In genomic region chr10:72503241-72503640, GRCh38 we compare ENCODE assay signal across 13 cellular contexts.
A peak's percentile ranks its signal among the peaks of the same experiment; 100 is the strongest.
DNase-seq lines count a peak whose midpoint lies in the region; ATAC-seq and TF ChIP-seq lines count a peak whose summit lies in the region.
"Had no signal": no experiment of that assay in that cellular context is flagged by ENCODE, and none has a peak within 500 bp of the region (broad histone marks: within the 10 kb centered on the region; RNA-seq: fewer than 3 reads in every experiment).

No MANE protein-coding gene starts in this region.

- H3K27ac Mint-ChIP-seq in activated CD4-positive, alpha-beta T cell treated with anti-CD3 and anti-CD28 coated beads, Interleukin-2, amount 10 ng/mL, durations not matched to agents 24 days and 14 days, result no peak overlapping the region
- H3K27ac Mint-ChIP-seq: IgD-negative memory B cell had no signal

- WGBS in adrenal gland, 4 donors, result 18 to 38% (median 24%) methylated on average over 1 of the region's 1 CpG

- intact Hi-C loops in adrenal gland (cut with DNase I), result no loop called here
- intact Hi-C loops in activated CD4-positive, alpha-beta T cell treated with anti-CD3 and anti-CD28 coated beads, Interleukin-2, amount 10 ng/mL, durations not matched to agents 24 days and 14 days (cut with micrococcal nuclease), result no loop called here

- no peak for TF ChIP-seq POLR2A in adrenal gland (IDR thresholded peaks at IDR 0.05)

- peak; percentile 98 for ATAC-seq in left lobe of liver
- ATAC-seq in GM21447 (IDR thresholded peaks at IDR 0.05; ENCODE audit: unreplicated experiment), result no peak

- peaks cover 5% of the 10 kb centered on the region for H3K4me1 Mint-ChIP-seq in activated CD4-positive, alpha-beta T cell treated with anti-CD3 and anti-CD28 coated beads, Interleukin-2, amount 10 ng/mL, durations not matched to agents 24 days and 14 days

- TF ChIP-seq CTCF in adrenal gland (IDR thresholded peaks at IDR 0.05), result no peak

- H3K4me3 Mint-ChIP-seq in activated CD4-positive, alpha-beta T cell treated with anti-CD3 and anti-CD28 coated beads, Interleukin-2, amount 10 ng/mL, durations not matched to agents 24 days and 14 days, result no peak overlapping the region
- H3K4me3 Mint-ChIP-seq: CD4-positive, CD25-positive, alpha-beta regulatory T cell; IgD-negative memory B cell had no signal

- no peaks in the 10 kb centered on the region for H3K9me3 ChIP-seq in adrenal gland (replicated peaks in 1 of 3)
- H3K9me3 ChIP-seq: HAP-1 had no signal

- DNase-seq in AG08395 (ENCODE audit: low spot score) (peak; percentile 50), LHCN-M2 (ENCODE audit: low read depth) (peak; percentile 64), adrenal gland (peak in 6 of 7 donors; percentile 41 to 82 (median 64)), left lobe of liver (ENCODE audit: low spot score) (peak; percentile 63), HK-2 (ENCODE audit: unreplicated experiment) (no peak), NCI-H524 treated with DMSO at 0.1 percent for 48 hours (lab: John Stamatoyannopoulos, UW) (no peak)
- no peak for DNase-seq in activated CD4-positive, alpha-beta T cell treated with anti-CD3 and anti-CD28 coated beads, Interleukin-2, amount 10 ng/mL, durations not matched to agents 24 days and 14 days
- DNase-seq: activated CD4-positive, alpha-beta T cell treated with anti-CD3 and anti-CD28 coated beads for 1 hour; CD4-positive, CD25-positive, alpha-beta regulatory T cell; glutamatergic neuron had no signal

- peaks cover 0 to 8% of the 10 kb centered on the region in 2 donors for H3K4me1 ChIP-seq in adrenal gland (replicated peaks in 1 of 2)
- H3K4me1 ChIP-seq: HAP-1 had no signal

- H3K36me3 ChIP-seq in adrenal gland (replicated peaks in 1 of 2), result no peaks in the 10 kb centered on the region
- H3K36me3 ChIP-seq: HAP-1 had no signal

- H3K36me3 Mint-ChIP-seq in activated CD4-positive, alpha-beta T cell treated with anti-CD3 and anti-CD28 coated beads, Interleukin-2, amount 10 ng/mL, durations not matched to agents 24 days and 14 days (ENCODE audit: low read depth), result peaks cover 8% of the 10 kb centered on the region

- H3K9me3 Mint-ChIP-seq in activated CD4-positive, alpha-beta T cell treated with anti-CD3 and anti-CD28 coated beads, Interleukin-2, amount 10 ng/mL, durations not matched to agents 24 days and 14 days, result peaks cover 4% of the 10 kb centered on the region

- no peaks in the 10 kb centered on the region for H3K27me3 ChIP-seq in adrenal gland

- no peaks in the 10 kb centered on the region for H3K27me3 Mint-ChIP-seq in activated CD4-positive, alpha-beta T cell treated with anti-CD3 and anti-CD28 coated beads, Interleukin-2, amount 10 ng/mL, durations not matched to agents 24 days and 14 days
- H3K27me3 Mint-ChIP-seq: CD4-positive, CD25-positive, alpha-beta regulatory T cell; IgD-negative memory B cell had no signal

- no peak overlapping the region for H3K4me3 ChIP-seq in adrenal gland
- H3K4me3 ChIP-seq: HAP-1 had no signal

- no peak overlapping the region for H3K27ac ChIP-seq in adrenal gland

Comparison
In these comparisons a context has a peak if more than half of its experiments do, and no peak if none do; other contexts are left out.
1. DNase-seq: peak in AG08395 (single experiment), LHCN-M2 (single experiment), adrenal gland (6 of 7) and left lobe of liver (single experiment); none in HK-2 (single experiment), NCI-H524 treated with DMSO at 0.1 percent for 48 hours (single experiment) and activated CD4-positive, alpha-beta T cell treated with anti-CD3 and anti-CD28 coated beads, Interleukin-2, amount 10 ng/mL, durations not matched to agents 24 days and 14 days (single experiment).